ENCODE assay signal across 8 cellular contexts in the genomic region with DNA sequence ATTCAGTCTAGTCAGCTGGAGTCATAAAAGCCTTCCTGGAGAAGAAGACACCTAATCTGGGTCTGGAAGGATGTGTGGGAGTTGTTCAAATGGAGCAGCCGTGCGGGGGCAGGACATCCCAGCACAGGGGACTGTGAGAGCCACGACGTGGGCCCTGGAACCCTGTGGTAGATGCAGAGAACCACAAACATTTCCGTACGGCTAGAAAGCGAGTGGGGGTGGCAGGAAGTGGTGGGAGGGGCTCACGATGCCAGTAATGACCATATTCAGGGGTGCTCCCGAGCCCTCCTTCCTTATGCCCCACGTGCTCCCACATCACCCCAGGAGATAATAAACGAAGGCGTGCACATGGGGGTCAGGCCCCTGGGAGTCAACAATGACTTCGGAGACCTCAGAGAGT. TPM values are rescaled to one million over a fixed set of nuclear protein-coding genes. Genes with fewer than 3 reads are reported as not detected.
DNase-seq lines count a peak whose midpoint lies in the region; ATAC-seq and TF ChIP-seq lines count a peak whose summit lies in the region.

No MANE protein-coding gene starts in this region.

- H3K9me3 ChIP-seq in BLaER1 (peaks cover 13% of the 10 kb centered on the region; the same call in 1 of the 2 replicates), HAP-1 (no peaks in the 10 kb centered on the region), endodermal cell (ENCODE audit: control insufficient read depth, low read length) (no peaks in the 10 kb centered on the region)

- H3K9ac ChIP-seq in BLaER1 (no peak overlapping the region), endodermal cell (ENCODE audit: extremely low read depth, low read length, poor library complexity, severe bottlenecking) (no peak overlapping the region)

- no peaks in the 10 kb centered on the region for H3K36me3 ChIP-seq in BLaER1
- no peaks in the 10 kb centered on the region for H3K36me3 ChIP-seq in HAP-1 (replicated peaks)
- no peaks in the 10 kb centered on the region for H3K36me3 ChIP-seq in endodermal cell (ENCODE audit: control insufficient read depth, insufficient read depth, low read length)

- H3K4me2 ChIP-seq in BLaER1: peak overlapping the region; percentile 84

- TF ChIP-seq CTCF in endodermal cell (conservative IDR thresholded peaks at IDR 0.05): no peak

- H3K27me3 ChIP-seq in BLaER1 (no peaks in the 10 kb centered on the region), HAP-1 (ENCODE audit: low read depth) (peaks cover 6% of the 10 kb centered on the region; the same call in 1 of the 2 replicates), endodermal cell (ENCODE audit: control insufficient read depth, insufficient read depth, low read length, poor library complexity, severe bottlenecking) (no peaks in the 10 kb centered on the region)

- intact Hi-C loops in left ventricle myocardium superior (cut with micrococcal nuclease): no loop called here

- peak; percentile 90 for DNase-seq in activated CD8-positive, alpha-beta memory T cell treated with anti-CD3 and anti-CD28 coated beads, Interleukin-2, amount 10 ng/mL, durations not matched to agents 7 days and 5 days
- DNase-seq in left ventricle myocardium superior: no peak
- DNase-seq in stimulated activated CD8-positive, alpha-beta memory T cell treated with anti-CD3 and anti-CD28 coated beads, Interleukin-12 subunit alpha, Interleukin-12 subunit beta, amount 100 ng/mL, for 4 hours (ENCODE audit: low read depth): peak; percentile 70
- DNase-seq in HAP-1 (ENCODE audit: low spot score in 2 of 2): no peak
- DNase-seq in endodermal cell: no peak
- DNase-seq in AG20443 (ENCODE audit: low spot score): no peak

- no peaks in the 10 kb centered on the region for H3K9me3 Mint-ChIP-seq in activated CD8-positive, alpha-beta memory T cell treated with anti-CD3 and anti-CD28 coated beads, Interleukin-2, amount 10 ng/mL, durations not matched to agents 7 days and 5 days (ENCODE audit: low read depth)
- no peaks in the 10 kb centered on the region for H3K9me3 Mint-ChIP-seq in endodermal cell

- H3K4me1 ChIP-seq in BLaER1 (peaks cover 70% of the 10 kb centered on the region), HAP-1 (no peaks in the 10 kb centered on the region), endodermal cell (ENCODE audit: control insufficient read depth, insufficient read depth, low read length) (no peaks in the 10 kb centered on the region)

- H3K4me3 ChIP-seq in BLaER1 (peak overlapping the region; percentile 42), HAP-1 (no peak overlapping the region), endodermal cell (ENCODE audit: low read length) (no peak overlapping the region)

- H3K4me1 Mint-ChIP-seq in activated CD8-positive, alpha-beta memory T cell treated with anti-CD3 and anti-CD28 coated beads, Interleukin-2, amount 10 ng/mL, durations not matched to agents 7 days and 5 days: peaks cover 69% of the 10 kb centered on the region
- peaks cover 11% of the 10 kb centered on the region for H3K4me1 Mint-ChIP-seq in endodermal cell

- 0 out of 2 replicates have a peak overlapping the region, but pooled peaks have one; percentile 4 for H3K27ac ChIP-seq in BLaER1
- no peak overlapping the region for H3K27ac ChIP-seq in endodermal cell (ENCODE audit: low read depth, low read length)

- peak overlapping the region; percentile 30 for H3K4me3 Mint-ChIP-seq in activated CD8-positive, alpha-beta memory T cell treated with anti-CD3 and anti-CD28 coated beads, Interleukin-2, amount 10 ng/mL, durations not matched to agents 7 days and 5 days
- H3K4me3 Mint-ChIP-seq in endodermal cell: no peak overlapping the region

- ATAC-seq in HG03025 (IDR thresholded peaks at IDR 0.05; ENCODE audit: low FRiP score, unreplicated experiment) (peak; percentile 74), left ventricle myocardium superior (peak; percentile 6)
- peak; percentile 75 for ATAC-seq in activated CD8-positive, alpha-beta memory T cell treated with anti-CD3 and anti-CD28 coated beads, Interleukin-2, amount 10 ng/mL, durations not matched to agents 7 days and 5 days

- in situ Hi-C loops in HAP-1 (cut with MboI; ENCODE audit: low sequenced_read_pairs): no loop called here

- WGBS in endodermal cell (ENCODE audit: insufficient coverage in 1 of 2, insufficient read length in 1 of 2), 2 experiments: 83 to 90% methylated on average over 5 to 13 of the region's 13 CpGs

- peak overlapping the region; percentile 78 for H3K27ac Mint-ChIP-seq in activated CD8-positive, alpha-beta memory T cell treated with anti-CD3 and anti-CD28 coated beads, Interleukin-2, amount 10 ng/mL, durations not matched to agents 7 days and 5 days
- H3K27ac Mint-ChIP-seq in endodermal cell: no peak overlapping the region

- no peaks in the 10 kb centered on the region for H3K27me3 Mint-ChIP-seq in activated CD8-positive, alpha-beta memory T cell treated with anti-CD3 and anti-CD28 coated beads, Interleukin-2, amount 10 ng/mL, durations not matched to agents 7 days and 5 days
- peaks cover 2% of the 10 kb centered on the region for H3K27me3 Mint-ChIP-seq in endodermal cell (ENCODE audit: insufficient read depth)

- peaks cover 12% of the 10 kb centered on the region for H3K36me3 Mint-ChIP-seq in activated CD8-positive, alpha-beta memory T cell treated with anti-CD3 and anti-CD28 coated beads, Interleukin-2, amount 10 ng/mL, durations not matched to agents 7 days and 5 days
- no peaks in the 10 kb centered on the region for H3K36me3 Mint-ChIP-seq in endodermal cell (ENCODE audit: low read depth)

- H4K20me1 ChIP-seq in BLaER1: no peaks in the 10 kb centered on the region

- CTCF ChIA-PET in activated CD8-positive, alpha-beta memory T cell treated with anti-CD3 and anti-CD28 coated beads, Interleukin-2, amount 10 ng/mL, durations not matched to agents 7 days and 5 days (lab: Charles Lee): interaction anchor here (1.4 to 10.7 kb wide), 2 partner anchors 8 to 14 kb away, joined by 3 to 80 read pairs; no protein-coding TSS in a partner anchor

RNA-seq across cellular contexts. Expression of a gene that starts 21.0 kb away (rescaled TPM):
- total RNA-seq in activated CD8-positive, alpha-beta memory T cell treated with anti-CD3 and anti-CD28 coated beads, Interleukin-2, amount 10 ng/mL, durations not matched to agents 7 days and 5 days: 1 to 10 TPM in 1 of 2 experiments, under 1 TPM in 1; 0.53 to 1.5 TPM
- total RNA-seq in left ventricle myocardium superior: 59.5 TPM
- total RNA-seq in endodermal cell: 1 to 10 TPM in 1 of 2 donors, under 1 TPM in 1; 0.40 to 1.2 TPM
- polyA plus RNA-seq in endodermal cell (2013, experiment 1 of 2): 21.1 TPM
- polyA plus RNA-seq in endodermal cell (2013, experiment 2 of 2): 20.4 TPM

RNA-seq across cellular contexts. Expression of a gene that starts 52.1 kb away (rescaled TPM):
- total RNA-seq in activated CD8-positive, alpha-beta memory T cell treated with anti-CD3 and anti-CD28 coated beads, Interleukin-2, amount 10 ng/mL, durations not matched to agents 7 days and 5 days: not detected
- 88.9 TPM for total RNA-seq in left ventricle myocardium superior
- total RNA-seq in endodermal cell: 1 to 10 TPM in 1 of 2 donors, under 1 TPM in 1; 0.75 to 1.0 TPM
- polyA plus RNA-seq in endodermal cell (2013, experiment 1 of 2): 1.1 TPM
- polyA plus RNA-seq in endodermal cell (2013, experiment 2 of 2): 0.58 TPM

Comparison
In these comparisons a context has a peak if more than half of its experiments do, and no peak if none do; other contexts are left out.
1. ATAC-seq: peak in every context shown above with its lines; median percentile 75 in activated CD8-positive, alpha-beta memory T cell treated with anti-CD3 and anti-CD28 coated beads, Interleukin-2, amount 10 ng/mL, durations not matched to agents 7 days and 5 days; 74 in HG03025; 6 in left ventricle myocardium superior.
2. DNase-seq: peak in activated CD8-positive, alpha-beta memory T cell treated with anti-CD3 and anti-CD28 coated beads, Interleukin-2, amount 10 ng/mL, durations not matched to agents 7 days and 5 days (single experiment) and stimulated activated CD8-positive, alpha-beta memory T cell treated with anti-CD3 and anti-CD28 coated beads, Interleukin-12 subunit alpha, Interleukin-12 subunit beta, amount 100 ng/mL, for 4 hours (single experiment); none in left ventricle myocardium superior (single experiment), HAP-1 (0 of 2), endodermal cell (single experiment) and AG20443 (single experiment).
3. RNA of a gene that starts 21.0 kb away (total RNA-seq): 59.5 TPM in left ventricle myocardium superior (single experiment); 0.53 to 1.5 TPM in activated CD8-positive, alpha-beta memory T cell treated with anti-CD3 and anti-CD28 coated beads, Interleukin-2, amount 10 ng/mL, durations not matched to agents 7 days and 5 days and 0.40 to 1.2 TPM in endodermal cell; every median in the first group is over 10 times any median in the second.
4. RNA of a gene that starts 52.1 kb away (total RNA-seq): 88.9 TPM in left ventricle myocardium superior (single experiment); 0.75 to 1.0 TPM in endodermal cell and not detected in activated CD8-positive, alpha-beta memory T cell treated with anti-CD3 and anti-CD28 coated beads, Interleukin-2, amount 10 ng/mL, durations not matched to agents 7 days and 5 days; every median in the first group is over 10 times any median in the second.